Comparison of ENCODE assay signal across 8 cellular contexts in the genomic region with DNA sequence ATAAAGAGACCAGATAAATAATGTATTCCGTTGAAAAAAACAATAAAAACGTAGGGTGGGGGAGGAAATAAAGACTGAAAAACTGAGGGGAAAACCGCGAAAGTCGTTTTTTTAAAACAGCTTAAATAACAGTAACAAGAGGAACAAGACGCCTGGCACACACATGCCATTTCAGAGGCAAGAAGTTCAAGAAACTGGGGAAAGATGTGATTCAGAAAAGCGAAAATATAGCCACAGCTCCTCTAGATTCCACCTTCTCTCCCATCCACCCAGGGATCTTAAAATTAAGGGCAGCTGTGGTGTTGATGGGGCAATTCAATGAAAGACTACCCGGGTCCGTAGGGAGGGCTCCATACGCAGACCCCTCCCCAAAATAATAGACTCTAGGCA. TPM values are rescaled to one million over a fixed set of nuclear protein-coding genes. Genes with fewer than 3 reads are reported as not detected.
DNase-seq lines count a peak whose midpoint lies in the region; ATAC-seq and TF ChIP-seq lines count a peak whose summit lies in the region.

No MANE protein-coding gene starts in this region.

- TF ChIP-seq CTCF in GM12864 (IDR thresholded peaks at IDR 0.05; ENCODE audit: low read depth, low read length, missing control alignments) (no peak), fibroblast of mammary gland (conservative IDR thresholded peaks at IDR 0.05; ENCODE audit: control insufficient read depth, insufficient read depth, low read depth, low read length) (no peak)

- H3K36me3 ChIP-seq in SJSA1 = peaks cover 9% of the 10 kb centered on the region
- H3K36me3 ChIP-seq in rectal smooth muscle tissue (ENCODE audit: control insufficient read depth, insufficient read depth, low read length) = no peaks in the 10 kb centered on the region

- DNase-seq in GM12864 (ENCODE audit: low read depth) = no peak
- peak in 1 of 2 experiments; percentile 29 for DNase-seq in SJSA1 (ENCODE audit: low read depth in 1 of 2, low spot score in 2 of 2)
- no peak for DNase-seq in fibroblast of mammary gland (ENCODE audit: low read depth)
- no peak for DNase-seq in COLO668 (lab: John Stamatoyannopoulos, UW; ENCODE audit: unreplicated experiment)
- DNase-seq in NCI-H2081 (lab: John Stamatoyannopoulos, UW) = no peak
- DNase-seq in NCI-H1092 treated with DMSO at 0.1 percent for 48 hours (lab: John Stamatoyannopoulos, UW) = no peak

- H3K9me3 ChIP-seq in SJSA1 (replicated peaks) = no peaks in the 10 kb centered on the region

- no peaks in the 10 kb centered on the region for H3K27me3 ChIP-seq in SJSA1 (replicated peaks)
- H3K27me3 ChIP-seq in rectal smooth muscle tissue (ENCODE audit: control insufficient read depth, insufficient read depth, low read length) = no peaks in the 10 kb centered on the region

- no peak for ATAC-seq in HG03521 (IDR thresholded peaks at IDR 0.05; ENCODE audit: unreplicated experiment)

- H3K4me3 ChIP-seq in GM12864 (ENCODE audit: low read depth, low read length) (peak overlapping the region; percentile 92), SJSA1 (peak overlapping the region; percentile 88), fibroblast of mammary gland (ENCODE audit: control insufficient read depth, low read depth, low read length) (peak overlapping the region; percentile 79), rectal smooth muscle tissue (ENCODE audit: low read length) (peak overlapping the region; percentile 81)

- H3K4me1 ChIP-seq in SJSA1 (replicated peaks) = peaks cover 62% of the 10 kb centered on the region
- H3K4me1 ChIP-seq in rectal smooth muscle tissue (ENCODE audit: control insufficient read depth, insufficient read depth, low read length) = peaks cover 3% of the 10 kb centered on the region

- H3K27ac ChIP-seq in SJSA1 (0 out of 2 replicates have a peak overlapping the region, but pooled peaks have one; percentile 12), rectal smooth muscle tissue (ENCODE audit: low read depth, low read length) (no peak overlapping the region)

- no peak overlapping the region for H3K9ac ChIP-seq in rectal smooth muscle tissue (ENCODE audit: low read length)

RNA-seq across cellular contexts. Expression of a gene that starts 1.3 kb away (rescaled TPM):
- 73.6 and 76.9 TPM in 2 replicates for total RNA-seq in SJSA1 (2014; rRNA removed; shearing (Covaris generic))
